14 cellular contexts compared by ENCODE assay signal in genomic region chr12:105278043-105278697, GRCh38. TPM values are rescaled to one million over a fixed set of nuclear protein-coding genes. Genes with fewer than 3 reads are reported as not detected.
DNase-seq lines count a peak whose midpoint lies in the region; ATAC-seq and TF ChIP-seq lines count a peak whose summit lies in the region.
"Had no signal": no experiment of that assay in that cellular context is flagged by ENCODE, and none has a peak within 500 bp of the region (broad histone marks: within the 10 kb centered on the region; RNA-seq: fewer than 3 reads in every experiment).

No MANE protein-coding gene starts in this region.

- H3K9me3 ChIP-seq in mammary epithelial cell (replicated peaks; ENCODE audit: insufficient read depth, low read length): no peaks in the 10 kb centered on the region
- no peaks in the 10 kb centered on the region for H3K9me3 ChIP-seq in breast epithelium
- H3K9me3 ChIP-seq: heart left ventricle, SJSA1, upper lobe of left lung had no signal

- in situ Hi-C loops in mammary epithelial cell (cut with MboI; ENCODE audit: low sequenced_read_pairs in 2 of 2): no loop called here

- CTCF ChIA-PET in mammary epithelial cell (lab: Charles Lee; ENCODE audit: low non-redundant PET): interaction anchor here (0.9 kb wide), 1 partner anchor 60 kb away, joined by 5 read pairs; no protein-coding TSS in a partner anchor

- TF ChIP-seq CTCF in mammary epithelial cell (conservative IDR thresholded peaks at IDR 0.05 in 1 of 2, IDR thresholded peaks at IDR 0.05 in 1 of 2; ENCODE audit: extremely low read depth in 1 of 2, insufficient read depth in 1 of 2, low read depth in 1 of 2, low read length in 2 of 2) (peak; percentile 23 to 26), breast epithelium (IDR thresholded peaks at IDR 0.05) (no peak), WI38 (IDR thresholded peaks at IDR 0.05; ENCODE audit: low read depth, low read length) (0 out of 2 replicates have a peak, but pooled peaks have one; percentile 6)

- H3K4me2 ChIP-seq in mammary epithelial cell (ENCODE audit: insufficient read depth, low read depth, low read length): no peak overlapping the region

- DNase-seq in mammary epithelial cell: no peak
- DNase-seq in breast epithelium (ENCODE audit: low spot score in 2 of 2): no peak
- DNase-seq in iris pigment epithelial cell (ENCODE audit: low read depth): peak; percentile 47
- no peak for DNase-seq in activated gamma-delta T cell (lab: John Stamatoyannopoulos, UW)
- no peak for DNase-seq in activated gamma-delta T cell treated with Interleukin-2 at 50 U/mL for 16 hours
- DNase-seq in occipital lobe (lab: John Stamatoyannopoulos, UW): no peak
- DNase-seq: activated CD4-positive, alpha-beta memory T cell treated with anti-CD3 and anti-CD28 coated beads for 36 hours; heart left ventricle; naive thymus-derived CD4-positive, alpha-beta T cell; NCI-H187 treated with DMSO at 0.1 percent for 48 hours; upper lobe of left lung had no signal

- BruUV-seq in mammary epithelial cell (replicated peaks; lab: Mats Ljungman, UMichigan): no TSS peak

- H3K9ac ChIP-seq in mammary epithelial cell (ENCODE audit: insufficient read depth, low read length): no peak overlapping the region

- H3K27ac ChIP-seq in mammary epithelial cell (ENCODE audit: insufficient read depth, low read depth, low read length) (no peak overlapping the region), breast epithelium (no peak overlapping the region)
- H3K27ac ChIP-seq: heart left ventricle, SJSA1, upper lobe of left lung had no signal

- dilution Hi-C loops in mammary epithelial cell (cut with HindIII; ENCODE audit: low sequenced_read_pairs): no loop called here

- ATAC-seq in GM21576 (IDR thresholded peaks at IDR 0.05; ENCODE audit: unreplicated experiment): no peak
- ATAC-seq: heart left ventricle; naive thymus-derived CD4-positive, alpha-beta T cell had no signal

- H4K20me1 ChIP-seq in mammary epithelial cell (ENCODE audit: insufficient read depth, low read length): no peaks in the 10 kb centered on the region

- intact Hi-C loops in mammary epithelial cell (cut with micrococcal nuclease) (loop anchor here (1.0 to 2.0 kb wide), 2 partner anchors 42 to 105 kb away; partner anchors contain the start of gene APPL2), breast epithelium (cut with DNase I; ENCODE audit: low total_unique reads) (no loop called here)

- H3K4me3 ChIP-seq in mammary epithelial cell (replicated peaks in 1 of 3; ENCODE audit: insufficient read depth in 1 of 3, low read depth in 2 of 3, low read length in 3 of 3) (no peak overlapping the region), breast epithelium (no peak overlapping the region), WI38 (ENCODE audit: low read depth, low read length) (no peak overlapping the region)
- H3K4me3 ChIP-seq: heart left ventricle, SJSA1, upper lobe of left lung had no signal

- H3K79me2 ChIP-seq in mammary epithelial cell (ENCODE audit: insufficient read depth, low read length): no peaks in the 10 kb centered on the region

- H3K36me3 ChIP-seq in mammary epithelial cell (ENCODE audit: insufficient read depth, low read length) (no peaks in the 10 kb centered on the region), breast epithelium (no peaks in the 10 kb centered on the region)
- H3K36me3 ChIP-seq: heart left ventricle, SJSA1, upper lobe of left lung had no signal

- TF ChIP-seq POLR2A in breast epithelium (IDR thresholded peaks at IDR 0.05): no peak

- H2AFZ ChIP-seq in mammary epithelial cell (ENCODE audit: low read depth, low read length): no peak overlapping the region

- H3K4me1 ChIP-seq in mammary epithelial cell (ENCODE audit: insufficient read depth, low read length) (peaks cover 13% of the 10 kb centered on the region), breast epithelium (no peaks in the 10 kb centered on the region)
- H3K4me1 ChIP-seq: heart left ventricle, upper lobe of left lung had no signal

- 78% methylated on average over 4 of the region's 4 CpGs for WGBS in mammary epithelial cell (ENCODE audit: low coverage, missing lambda C conversion rate)

- no peaks in the 10 kb centered on the region for H3K27me3 ChIP-seq in mammary epithelial cell (ENCODE audit: insufficient read depth, low read length)
- no peaks in the 10 kb centered on the region for H3K27me3 ChIP-seq in breast epithelium
- H3K27me3 ChIP-seq: heart left ventricle, SJSA1, upper lobe of left lung had no signal

RNA-seq across cellular contexts. Expression of gene APPL2, which starts 42.2 kb away (rescaled TPM):
- total RNA-seq in mammary epithelial cell (10 to 100 TPM; 32.1 to 36.0 TPM), breast epithelium (100 to 1,000 TPM in 1 of 3 donors, 10 to 100 TPM in 2; 73.0 to 130 (median 89.1) TPM), occipital lobe (47.1 TPM)
- polyA plus RNA-seq in mammary epithelial cell: 13.2 TPM
- 6.7 TPM for polyA minus RNA-seq in mammary epithelial cell

RNA-seq across cellular contexts. Expression of gene C12orf75, which starts 52.3 kb away (rescaled TPM):
- total RNA-seq in mammary epithelial cell (100 to 1,000 TPM in 1 of 2 donors, 10 to 100 TPM in 1; 88.7 to 177 TPM), breast epithelium (10 to 100 TPM in 2 of 3 donors, 1 to 10 TPM in 1; 2.4 to 20.9 (median 20.0) TPM), occipital lobe (36.3 TPM)
- polyA plus RNA-seq in mammary epithelial cell: 115 TPM
- polyA minus RNA-seq in mammary epithelial cell: 64.7 TPM

Comparison
In these comparisons a context has a peak if more than half of its experiments do, and no peak if none do; other contexts are left out.
1. CTCF ChIP-seq: peak in mammary epithelial cell (2 of 2) and WI38 (single experiment); none in breast epithelium (0 of 3).